8 cellular contexts compared by ENCODE assay signal in genomic region chr12:53054112-53054878, GRCh38. TPM values are rescaled to one million over a fixed set of nuclear protein-coding genes. Genes with fewer than 3 reads are reported as not detected.
A peak's percentile ranks its signal among the peaks of the same experiment; 100 is the strongest.
DNase-seq lines count a peak whose midpoint lies in the region; ATAC-seq lines count a peak whose summit lies in the region.

No MANE protein-coding gene starts in this region.

- H3K9ac ChIP-seq in neuronal stem cell (ENCODE audit: low read depth, low read length, poor library complexity) = peak overlapping the region; percentile 78
- H3K9ac ChIP-seq in stomach smooth muscle (ENCODE audit: low read length in 2 of 2) = peak overlapping the region; percentile 70 to 73

- H4K91ac ChIP-seq in neuronal stem cell (ENCODE audit: low read depth, low read length, poor library complexity) = no peak overlapping the region

- WGBS in neuronal stem cell (ENCODE audit: extremely low coverage in 2 of 2, insufficient read length in 2 of 2, insufficient replicate concordance in 1 of 2), 2 donors = no CpG with 5 or more reads among the region's 48 CpGs

- H2BK15ac ChIP-seq in neuronal stem cell (ENCODE audit: low read length) = peak overlapping the region; percentile 100

- no peak overlapping the region for H3K4ac ChIP-seq in neuronal stem cell (ENCODE audit: low read length)

- no peaks in the 10 kb centered on the region for H3K79me1 ChIP-seq in neuronal stem cell (ENCODE audit: low read depth, low read length)

- H3K23ac ChIP-seq in neuronal stem cell (ENCODE audit: low read depth, low read length, poor library complexity) = peak overlapping the region; percentile 98

- no peak overlapping the region for H2AFZ ChIP-seq in neuronal stem cell (ENCODE audit: low read length)

- H3K27me3 ChIP-seq in neuronal stem cell (ENCODE audit: control insufficient read depth in 3 of 3, insufficient read depth in 3 of 3, low read depth in 1 of 3, low read length in 3 of 3) (no peaks in the 10 kb centered on the region), stomach smooth muscle (ENCODE audit: control insufficient read depth in 1 of 2, insufficient read depth in 2 of 2, low read length in 2 of 2) (no peaks in the 10 kb centered on the region)

- H3K4me1 ChIP-seq in neuronal stem cell (ENCODE audit: control insufficient read depth in 2 of 2, insufficient read depth in 1 of 2, low read depth in 1 of 2, low read length in 2 of 2) (peaks cover 25 to 26% of the 10 kb centered on the region in 2 donors), stomach smooth muscle (ENCODE audit: control insufficient read depth, insufficient read depth, low read length) (peaks cover 65% of the 10 kb centered on the region)

- H3K9me3 ChIP-seq in neuronal stem cell (replicated peaks in 1 of 2; ENCODE audit: control insufficient read depth in 2 of 2, insufficient read depth in 1 of 2, low read depth in 1 of 2, low read length in 2 of 2) (no peaks in the 10 kb centered on the region), stomach smooth muscle (ENCODE audit: control insufficient read depth in 2 of 2, low read length in 2 of 2) (no peaks in the 10 kb centered on the region)

- peak overlapping the region; percentile 94 for H3K4me2 ChIP-seq in neuronal stem cell (ENCODE audit: insufficient read depth, low read length, poor library complexity, severe bottlenecking)

- peak overlapping the region; percentile 95 for H3K18ac ChIP-seq in neuronal stem cell (ENCODE audit: low read length)

- DNase-seq in DMS53 treated with DMSO at 0.1 percent for 48 hours (lab: John Stamatoyannopoulos, UW; ENCODE audit: unreplicated experiment) (peak; percentile 95), Kasumi-1 (lab: John Stamatoyannopoulos, UW) (peak; percentile 88 to 90), RPMI7951 (ENCODE audit: low read depth) (peak; percentile 79), foreskin melanocyte (peak; percentile 83), neuronal stem cell (ENCODE audit: low spot score) (peak; percentile 93)
- DNase-seq in activated gamma-delta T cell treated with anti-CD3 and anti-CD28 coated beads, Interleukin-2, amount 50 U/mL, for 16 hours (ENCODE audit: low read depth) = peak; percentile 86

- ATAC-seq in GM21717 (IDR thresholded peaks at IDR 0.05; ENCODE audit: unreplicated experiment) = peak; percentile 78

- H2AK5ac ChIP-seq in neuronal stem cell (ENCODE audit: low read depth, low read length) = no peak overlapping the region

- H3K27ac ChIP-seq in neuronal stem cell (replicated peaks; ENCODE audit: low read length) = no peak overlapping the region
- peak overlapping the region; percentile 92 for H3K27ac ChIP-seq in stomach smooth muscle (ENCODE audit: low read length)

- H2BK12ac ChIP-seq in neuronal stem cell (ENCODE audit: low read length) = peak overlapping the region; percentile 52

- H3K14ac ChIP-seq in neuronal stem cell (ENCODE audit: low read length) = no peak overlapping the region

- peak overlapping the region; percentile 79 for H2BK5ac ChIP-seq in neuronal stem cell (ENCODE audit: low read length)

- no peak overlapping the region for H4K8ac ChIP-seq in neuronal stem cell (ENCODE audit: low read depth, low read length)

- H3K4me3 ChIP-seq in neuronal stem cell (ENCODE audit: low read length in 2 of 2) = peak overlapping the region in 1 of 2 donors; percentile 88
- peak overlapping the region; percentile 71 to 85 for H3K4me3 ChIP-seq in stomach smooth muscle (ENCODE audit: low read length in 2 of 2)

- H2BK120ac ChIP-seq in neuronal stem cell (ENCODE audit: low read depth, low read length) = no peak overlapping the region

- H3K36me3 ChIP-seq in neuronal stem cell (replicated peaks in 1 of 2; ENCODE audit: control insufficient read depth in 2 of 2, insufficient read depth in 2 of 2, low read length in 2 of 2) (no peaks in the 10 kb centered on the region), stomach smooth muscle (ENCODE audit: control insufficient read depth in 2 of 2, insufficient read depth in 2 of 2, low read length in 2 of 2) (peaks cover 6 to 21% of the 10 kb centered on the region in 2 donors)

RNA-seq across cellular contexts. Expression of gene TNS2, which starts 4.4 kb away (rescaled TPM):
- 6.1 and 10.5 TPM in 2 replicates for total RNA-seq in RPMI7951 (2014; rRNA removed; shearing (Covaris generic))
- polyA plus RNA-seq in neuronal stem cell (2013, experiment 1 of 2) = 1.6 TPM
- 0.83 TPM for polyA plus RNA-seq in neuronal stem cell (2013, experiment 2 of 2)

RNA-seq across cellular contexts. Expression of gene SPRYD3, which starts 24.9 kb away (rescaled TPM):
- total RNA-seq in RPMI7951 (2014; rRNA removed; shearing (Covaris generic)) = 10.6 and 16.7 TPM in 2 replicates
- polyA plus RNA-seq in neuronal stem cell (2013, experiment 1 of 2) = 3.1 TPM
- polyA plus RNA-seq in neuronal stem cell (2013, experiment 2 of 2) = 3.1 TPM

RNA-seq across cellular contexts. Expression of gene IGFBP6, which starts 43.2 kb away (rescaled TPM):
- total RNA-seq in RPMI7951 (2014; rRNA removed; shearing (Covaris generic)) = 103 and 132 TPM in 2 replicates
- 0.43 TPM for polyA plus RNA-seq in neuronal stem cell (2013, experiment 1 of 2)
- polyA plus RNA-seq in neuronal stem cell (2013, experiment 2 of 2) = 0.53 TPM

RNA-seq across cellular contexts. Expression of gene EIF4B, which starts 48.0 kb away (rescaled TPM):
- total RNA-seq in RPMI7951 (2014; rRNA removed; shearing (Covaris generic)) = 321 and 337 TPM in 2 replicates
- polyA plus RNA-seq in neuronal stem cell (2013, experiment 1 of 2) = 468 TPM
- polyA plus RNA-seq in neuronal stem cell (2013, experiment 2 of 2) = 496 TPM

RNA-seq across cellular contexts. Expression of gene SOAT2, which starts 49.0 kb away (rescaled TPM):
- not detected in 2 replicates for total RNA-seq in RPMI7951 (2014; rRNA removed; shearing (Covaris generic))
- not detected for polyA plus RNA-seq in neuronal stem cell (2013, experiment 1 of 2)
- not detected for polyA plus RNA-seq in neuronal stem cell (2013, experiment 2 of 2)
